Comparison of ENCODE assay signal across 1 cellular context in genomic region chr2:219498280-219499057, GRCh38.
TF ChIP-seq lines count a peak whose summit lies in the region.

Gene GMPPA, plus strand, starts transcription at chr2:219498891. Its CDS starts 1,085 bp downstream, at chr2:219499976.

TF ChIP-seq in HepG2, 621 proteins besides CTCF, POLR2A, EP300 and RAD21 (continued from another document and continues in another):
- TF ChIP-seq IRF9 (CRISPR knock-in tag; IDR thresholded peaks at IDR 0.05; ENCODE audit: borderline replicate concordance) (peak; percentile 2; the same call in 1 of the 2 replicates), ZNF777 (CRISPR knock-in tag; IDR thresholded peaks at IDR 0.05) (peak; percentile 95), ZNF841 (CRISPR knock-in tag; IDR thresholded peaks at IDR 0.05; ENCODE audit: borderline replicate concordance) (no peak), ZNF652 (CRISPR knock-in tag; IDR thresholded peaks at IDR 0.05; ENCODE audit: borderline replicate concordance, low read depth) (0 out of 2 replicates have a peak, but pooled peaks have one; percentile 8), ZNF883 (CRISPR knock-in tag; IDR thresholded peaks at IDR 0.05; ENCODE audit: not compliant biosample characterization) (peak; percentile 10), ZSCAN30 (CRISPR knock-in tag; IDR thresholded peaks at IDR 0.05) (no peak), ZNF678 (CRISPR knock-in tag; IDR thresholded peaks at IDR 0.05) (no peak), GABPA (IDR thresholded peaks at IDR 0.05; ENCODE audit: low read depth, low read length) (no peak), GABPA (CRISPR knock-in tag; IDR thresholded peaks at IDR 0.05; ENCODE audit: low read depth) (peak; percentile 81), EHMT2 (IDR thresholded peaks at IDR 0.05; ENCODE audit: borderline replicate concordance, low read depth, low read length) (no peak), CC2D1A (CRISPR knock-in tag; IDR thresholded peaks at IDR 0.05) (no peak), ZSCAN31 (CRISPR knock-in tag; IDR thresholded peaks at IDR 0.05; ENCODE audit: low read depth) (peak; percentile 75), DMAP1 (CRISPR knock-in tag; IDR thresholded peaks at IDR 0.05) (peak; percentile 93), ETS1 (CRISPR knock-in tag; IDR thresholded peaks at IDR 0.05) (no peak), RARA (CRISPR knock-in tag; IDR thresholded peaks at IDR 0.05) (0 out of 2 replicates have a peak, but pooled peaks have one; percentile 5), TOPORS (CRISPR knock-in tag; IDR thresholded peaks at IDR 0.05) (peak; percentile 78; the same call in 1 of the 2 replicates), ZNF672 (CRISPR knock-in tag; IDR thresholded peaks at IDR 0.05) (no peak), ZNF570 (CRISPR knock-in tag; IDR thresholded peaks at IDR 0.05; ENCODE audit: borderline replicate concordance) (0 out of 2 replicates have a peak, but pooled peaks have one; percentile 61), KAT8 (CRISPR knock-in tag; IDR thresholded peaks at IDR 0.05) (peak; percentile 86), LCORL (IDR thresholded peaks at IDR 0.05) (no peak), LCORL (CRISPR knock-in tag; IDR thresholded peaks at IDR 0.05) (peak; percentile 60; the same call in 1 of the 2 replicates), HDAC2 (CRISPR knock-in tag; IDR thresholded peaks at IDR 0.05) (peak; percentile 8; the same call in 1 of the 2 replicates), NCOA1 (CRISPR knock-in tag; IDR thresholded peaks at IDR 0.05) (0 out of 2 replicates have a peak, but pooled peaks have one; percentile 84), XRCC5 (optimal IDR thresholded peaks at IDR 0.05; ENCODE audit: low read length) (peak; percentile 66), ZNF432 (CRISPR knock-in tag; IDR thresholded peaks at IDR 0.05; ENCODE audit: borderline replicate concordance) (no peak), TBX2 (CRISPR knock-in tag; IDR thresholded peaks at IDR 0.05; ENCODE audit: borderline replicate concordance) (peak; percentile 57; the same call in 1 of the 2 replicates), ZNF839 (CRISPR knock-in tag; IDR thresholded peaks at IDR 0.05; ENCODE audit: borderline replicate concordance) (no peak), GMEB2 (CRISPR knock-in tag; IDR thresholded peaks at IDR 0.05; ENCODE audit: low read depth) (no peak), TBP (CRISPR knock-in tag; IDR thresholded peaks at IDR 0.05) (no peak), NR2F1 (CRISPR knock-in tag; IDR thresholded peaks at IDR 0.05) (no peak), REPIN1 (CRISPR knock-in tag; IDR thresholded peaks at IDR 0.05; ENCODE audit: borderline replicate concordance, low read depth) (peak; percentile 71; the same call in 1 of the 2 replicates), MIER3 (CRISPR knock-in tag; IDR thresholded peaks at IDR 0.05; ENCODE audit: borderline replicate concordance) (peak; percentile 10; the same call in 1 of the 2 replicates), ZNF414 (CRISPR knock-in tag; IDR thresholded peaks at IDR 0.05) (no peak; the same call in 1 of the 2 replicates), FIP1L1 (IDR thresholded peaks at IDR 0.05; ENCODE audit: borderline replicate concordance, insufficient read depth, low read depth, low read length) (0 out of 2 replicates have a peak, but pooled peaks have one; percentile 68), HMGXB4 (CRISPR knock-in tag; IDR thresholded peaks at IDR 0.05; ENCODE audit: borderline replicate concordance in 1 of 2, low read depth in 1 of 2) (peak; percentile 51 to 69; a peak in 2 of 4 replicates), TSC22D2 (CRISPR knock-in tag; IDR thresholded peaks at IDR 0.05; ENCODE audit: borderline replicate concordance) (no peak), KMT2A (CRISPR knock-in tag; IDR thresholded peaks at IDR 0.05) (no peak), ZNF510 (CRISPR knock-in tag; IDR thresholded peaks at IDR 0.05; ENCODE audit: low read depth) (no peak), ZNF230 (CRISPR knock-in tag; IDR thresholded peaks at IDR 0.05) (peak; percentile 87)
- TF ChIP-seq, protein P1, sequence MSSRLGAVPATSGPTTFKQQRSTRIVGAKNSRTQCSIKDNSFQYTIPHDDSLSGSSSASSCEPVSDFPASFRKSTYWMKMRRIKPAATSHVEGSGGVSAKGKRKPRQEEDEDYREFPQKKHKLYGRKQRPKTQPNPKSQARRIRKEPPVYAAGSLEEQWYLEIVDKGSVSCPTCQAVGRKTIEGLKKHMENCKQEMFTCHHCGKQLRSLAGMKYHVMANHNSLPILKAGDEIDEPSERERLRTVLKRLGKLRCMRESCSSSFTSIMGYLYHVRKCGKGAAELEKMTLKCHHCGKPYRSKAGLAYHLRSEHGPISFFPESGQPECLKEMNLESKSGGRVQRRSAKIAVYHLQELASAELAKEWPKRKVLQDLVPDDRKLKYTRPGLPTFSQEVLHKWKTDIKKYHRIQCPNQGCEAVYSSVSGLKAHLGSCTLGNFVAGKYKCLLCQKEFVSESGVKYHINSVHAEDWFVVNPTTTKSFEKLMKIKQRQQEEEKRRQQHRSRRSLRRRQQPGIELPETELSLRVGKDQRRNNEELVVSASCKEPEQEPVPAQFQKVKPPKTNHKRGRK (CRISPR knock-in tag; IDR thresholded peaks at IDR 0.05): no peak
- TF ChIP-seq, protein P2, sequence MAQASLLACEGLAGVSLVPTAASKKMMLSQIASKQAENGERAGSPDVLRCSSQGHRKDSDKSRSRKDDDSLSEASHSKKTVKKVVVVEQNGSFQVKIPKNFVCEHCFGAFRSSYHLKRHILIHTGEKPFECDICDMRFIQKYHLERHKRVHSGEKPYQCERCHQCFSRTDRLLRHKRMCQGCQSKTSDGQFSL (CRISPR knock-in tag; IDR thresholded peaks at IDR 0.05): no peak
- TF ChIP-seq, protein P3, sequence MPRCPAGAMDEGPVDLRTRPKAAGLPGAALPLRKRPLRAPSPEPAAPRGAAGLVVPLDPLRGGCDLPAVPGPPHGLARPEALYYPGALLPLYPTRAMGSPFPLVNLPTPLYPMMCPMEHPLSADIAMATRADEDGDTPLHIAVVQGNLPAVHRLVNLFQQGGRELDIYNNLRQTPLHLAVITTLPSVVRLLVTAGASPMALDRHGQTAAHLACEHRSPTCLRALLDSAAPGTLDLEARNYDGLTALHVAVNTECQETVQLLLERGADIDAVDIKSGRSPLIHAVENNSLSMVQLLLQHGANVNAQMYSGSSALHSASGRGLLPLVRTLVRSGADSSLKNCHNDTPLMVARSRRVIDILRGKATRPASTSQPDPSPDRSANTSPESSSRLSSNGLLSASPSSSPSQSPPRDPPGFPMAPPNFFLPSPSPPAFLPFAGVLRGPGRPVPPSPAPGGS (CRISPR knock-in tag; IDR thresholded peaks at IDR 0.05): no peak; the same call in none of the 2 replicates
- TF ChIP-seq, protein P4, sequence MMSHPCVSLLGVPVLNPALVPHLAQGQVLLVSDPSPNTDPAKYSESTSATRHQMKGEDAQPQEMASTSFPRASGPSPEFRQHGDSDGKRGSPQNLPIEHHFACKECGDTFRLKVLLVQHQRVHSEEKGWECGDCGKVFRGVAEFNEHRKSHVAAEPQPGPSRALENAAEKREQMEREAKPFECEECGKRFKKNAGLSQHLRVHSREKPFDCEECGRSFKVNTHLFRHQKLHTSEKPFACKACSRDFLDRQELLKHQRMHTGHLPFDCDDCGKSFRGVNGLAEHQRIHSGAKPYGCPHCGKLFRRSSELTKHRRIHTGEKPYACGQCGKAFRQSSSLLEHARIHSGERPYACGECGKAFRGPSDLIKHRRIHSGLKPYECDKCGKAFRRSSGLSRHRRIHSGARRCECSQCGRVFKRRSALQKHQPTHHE (CRISPR knock-in tag; IDR thresholded peaks at IDR 0.05; ENCODE audit: borderline replicate concordance): peak; percentile 93
- TF ChIP-seq, protein P5, sequence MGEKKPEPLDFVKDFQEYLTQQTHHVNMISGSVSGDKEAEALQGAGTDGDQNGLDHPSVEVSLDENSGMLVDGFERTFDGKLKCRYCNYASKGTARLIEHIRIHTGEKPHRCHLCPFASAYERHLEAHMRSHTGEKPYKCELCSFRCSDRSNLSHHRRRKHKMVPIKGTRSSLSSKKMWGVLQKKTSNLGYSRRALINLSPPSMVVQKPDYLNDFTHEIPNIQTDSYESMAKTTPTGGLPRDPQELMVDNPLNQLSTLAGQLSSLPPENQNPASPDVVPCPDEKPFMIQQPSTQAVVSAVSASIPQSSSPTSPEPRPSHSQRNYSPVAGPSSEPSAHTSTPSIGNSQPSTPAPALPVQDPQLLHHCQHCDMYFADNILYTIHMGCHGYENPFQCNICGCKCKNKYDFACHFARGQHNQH (CRISPR knock-in tag; IDR thresholded peaks at IDR 0.05): peak; percentile 42; the same call in 1 of the 2 replicates
